Comparison of ENCODE assay signal across 21 cellular contexts in the genomic region with DNA sequence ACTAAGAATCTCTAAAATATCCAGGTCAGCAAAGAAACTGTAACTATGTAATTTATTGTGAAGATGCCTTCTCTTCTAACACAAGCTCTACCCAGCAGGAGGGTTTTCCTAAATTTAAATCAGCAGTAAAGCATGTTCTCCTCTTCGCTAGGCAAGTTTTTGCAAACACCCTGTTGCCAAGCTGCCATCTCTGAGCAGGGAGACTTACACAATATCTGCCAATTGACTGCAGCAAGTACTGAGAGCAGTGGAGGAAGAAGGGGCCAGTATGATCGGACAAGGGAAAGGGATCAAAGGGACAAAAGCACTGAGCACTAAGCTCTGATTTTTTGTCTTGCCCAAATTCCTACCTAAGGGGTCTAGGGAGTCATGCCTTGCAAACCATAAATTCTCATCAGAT. TPM values are rescaled to one million over a fixed set of nuclear protein-coding genes. Genes with fewer than 3 reads are reported as not detected.
DNase-seq lines count a peak whose midpoint lies in the region; ATAC-seq, FAIRE-seq and TF ChIP-seq lines count a peak whose summit lies in the region.
"Had no signal": no experiment of that assay in that cellular context is flagged by ENCODE, and none has a peak within 500 bp of the region (broad histone marks: within the 10 kb centered on the region; RNA-seq: fewer than 3 reads in every experiment).

No MANE protein-coding gene starts in this region.

- H3K79me2 ChIP-seq in astrocyte (ENCODE audit: insufficient read depth, low read length): no peaks in the 10 kb centered on the region

- H3K9me3 ChIP-seq in right cardiac atrium (ENCODE audit: control insufficient read depth, low read length) (no peaks in the 10 kb centered on the region), astrocyte (ENCODE audit: insufficient read depth, low read depth, low read length) (no peaks in the 10 kb centered on the region), uterus (no peaks in the 10 kb centered on the region)
- H3K9me3 ChIP-seq: MG63, psoas muscle had no signal

- 28% methylated on average over 2 of the region's 2 CpGs for WGBS in right cardiac atrium

- no peak overlapping the region for H3K27ac ChIP-seq in right cardiac atrium (ENCODE audit: low read length)
- no peak overlapping the region for H3K27ac ChIP-seq in astrocyte (ENCODE audit: low read depth, low read length)
- H3K27ac ChIP-seq in uterus: peak overlapping the region; percentile 62 to 67
- H3K27ac ChIP-seq: C4-2B, psoas muscle had no signal

- TF ChIP-seq POLR2A in uterus (IDR thresholded peaks at IDR 0.05): no peak

- no peak for DNase-seq in right cardiac atrium
- DNase-seq in cardiac septum (ENCODE audit: low spot score): no peak
- DNase-seq in astrocyte (ENCODE audit: low read depth): no peak
- DNase-seq in inferior parietal cortex (ENCODE audit: extremely low spot score): peak; percentile 29
- DNase-seq in uterus: no peak
- DNase-seq in posterior vena cava (ENCODE audit: low spot score): no peak
- DNase-seq in effector CD8-positive, alpha-beta T cell (lab: John Stamatoyannopoulos, UW): no peak
- DNase-seq: central memory CD4-positive, alpha-beta T cell; immature natural killer cell; MG63; NCI-H187 treated with DMSO at 0.1 percent for 48 hours; NCI-H345; psoas muscle; T1000 had no signal

- H3K9ac ChIP-seq in astrocyte (ENCODE audit: low read length): no peak overlapping the region

- H3K4me1 Mint-ChIP-seq in astrocyte (ENCODE audit: low read depth, unreplicated experiment): peaks cover 11% of the 10 kb centered on the region
- H3K4me1 Mint-ChIP-seq: immature natural killer cell, nephron had no signal

- TF ChIP-seq CTCF in astrocyte (IDR thresholded peaks at IDR 0.05; ENCODE audit: insufficient read depth, low read depth, low read length) (no peak), uterus (IDR thresholded peaks at IDR 0.05) (no peak)

- H4K20me1 ChIP-seq in astrocyte (ENCODE audit: insufficient read depth, low read length): no peaks in the 10 kb centered on the region

- intact Hi-C loops in right cardiac atrium (cut with DNase I) (no loop called here), cardiac septum (cut with DNase I) (no loop called here), uterus (cut with DNase I; ENCODE audit: low total_unique reads) (no loop called here), posterior vena cava (cut with DNase I) (no loop called here)

- no peaks in the 10 kb centered on the region for H3K36me3 Mint-ChIP-seq in astrocyte (ENCODE audit: low read depth, unreplicated experiment)
- H3K36me3 Mint-ChIP-seq: immature natural killer cell had no signal

- no peaks in the 10 kb centered on the region for H3K9me3 Mint-ChIP-seq in astrocyte (ENCODE audit: unreplicated experiment)
- H3K9me3 Mint-ChIP-seq: activated T-helper 2 cell treated with anti-CD3 and anti-CD28 coated beads, Interferon-gamma antibody, Interleukin-2, Interleukin-4, amounts not matched to agents 10 μg/mL and 5 μg/mL and 100 μg/mL, durations not matched to agents 14 hours and 24 hours and 36 hours; immature natural killer cell had no signal

- H3K4me1 ChIP-seq in right cardiac atrium (ENCODE audit: control insufficient read depth, insufficient read depth, low read length): no peaks in the 10 kb centered on the region
- no peaks in the 10 kb centered on the region for H3K4me1 ChIP-seq in astrocyte (ENCODE audit: insufficient read depth, low read length)
- no peaks in the 10 kb centered on the region for H3K4me1 ChIP-seq in uterus
- H3K4me1 ChIP-seq: psoas muscle had no signal

- H2AFZ ChIP-seq in astrocyte (ENCODE audit: low read depth, low read length): no peak overlapping the region

- H3K4me3 Mint-ChIP-seq in astrocyte (ENCODE audit: unreplicated experiment): no peak overlapping the region
- H3K4me3 Mint-ChIP-seq: immature natural killer cell, nephron had no signal

- H3K36me3 ChIP-seq in astrocyte (ENCODE audit: insufficient read depth, low read length) (no peaks in the 10 kb centered on the region), uterus (no peaks in the 10 kb centered on the region)
- H3K36me3 ChIP-seq: MG63 had no signal

- no peak overlapping the region for H3K4me2 ChIP-seq in astrocyte (ENCODE audit: low read length)

- H3K27me3 Mint-ChIP-seq in astrocyte (ENCODE audit: low read depth, unreplicated experiment): no peaks in the 10 kb centered on the region

- peak overlapping the region; percentile 44 for H3K27ac Mint-ChIP-seq in astrocyte (ENCODE audit: unreplicated experiment)
- H3K27ac Mint-ChIP-seq: activated T-helper 2 cell treated with anti-CD3 and anti-CD28 coated beads, Interferon-gamma antibody, Interleukin-2, Interleukin-4, amounts not matched to agents 10 μg/mL and 5 μg/mL and 100 μg/mL, durations not matched to agents 14 hours and 24 hours and 36 hours; immature natural killer cell; nephron had no signal

- no peak for FAIRE-seq in astrocyte (lab: Jason Lieb, UNC)
- FAIRE-seq: GM12878, HepG2 had no signal

- ATAC-seq in right cardiac atrium: peak; percentile 41 to 71
- no peak for ATAC-seq in GM18868 (IDR thresholded peaks at IDR 0.05; ENCODE audit: unreplicated experiment)
- ATAC-seq: HepG2, Panc1, psoas muscle had no signal

- H3K27me3 ChIP-seq in right cardiac atrium (ENCODE audit: control insufficient read depth, insufficient read depth) (no peaks in the 10 kb centered on the region), astrocyte (ENCODE audit: insufficient read depth, low read length) (peaks cover 5% of the 10 kb centered on the region), uterus (no peaks in the 10 kb centered on the region)
- H3K27me3 ChIP-seq: MG63 had no signal

- H3K4me3 ChIP-seq in right cardiac atrium (ENCODE audit: low read length) (no peak overlapping the region), astrocyte (ENCODE audit: insufficient read depth, low read depth, low read length) (no peak overlapping the region), uterus (no peak overlapping the region)
- H3K4me3 ChIP-seq: GM12878, MG63, psoas muscle had no signal

RNA-seq across cellular contexts. Expression of gene LANCL2, which starts 16.0 kb away (rescaled TPM):
- total RNA-seq in right cardiac atrium (1 to 10 TPM; 7.5 to 9.9 (median 8.8) TPM), cardiac septum (5.9 TPM), astrocyte (35.6 and 35.9 TPM in 2 replicates), uterus (10 to 100 TPM in 1 of 4 donors, 1 to 10 TPM in 3; 3.5 to 31.4 (median 6.7) TPM), posterior vena cava (1 to 10 TPM; 6.5 to 9.8 TPM)
- polyA plus RNA-seq in right cardiac atrium: 4.2 TPM

Comparison
In these comparisons a context has a peak if more than half of its experiments do, and no peak if none do; other contexts are left out.
1. H3K27ac ChIP-seq: peak in uterus (2 of 2); none in right cardiac atrium (single experiment) and astrocyte (single experiment).